9 cellular contexts compared by ENCODE assay signal in genomic region chr19:36116344-36116637, GRCh38. TPM values are rescaled to one million over a fixed set of nuclear protein-coding genes. Genes with fewer than 3 reads are reported as not detected.
A peak's percentile ranks its signal among the peaks of the same experiment; 100 is the strongest.
DNase-seq lines count a peak whose midpoint lies in the region; ATAC-seq, FAIRE-seq and TF ChIP-seq lines count a peak whose summit lies in the region.
"Had no signal": no experiment of that assay in that cellular context is flagged by ENCODE, and none has a peak within 500 bp of the region (broad histone marks: within the 10 kb centered on the region; RNA-seq: fewer than 3 reads in every experiment).

No MANE protein-coding gene starts in this region.

- peak overlapping the region; percentile 62 for H3K4me3 ChIP-seq in astrocyte (ENCODE audit: insufficient read depth, low read depth, low read length)
- peak overlapping the region; percentile 74 for H3K4me3 ChIP-seq in lower lobe of right lung

- H3K27me3 Mint-ChIP-seq in activated naive CD4-positive, alpha-beta T cell treated with anti-CD3 and anti-CD28 coated beads, Interleukin-2, amount 50 U/mL, for 24 hours: no peaks in the 10 kb centered on the region
- H3K27me3 Mint-ChIP-seq in astrocyte (ENCODE audit: low read depth, unreplicated experiment) (no peaks in the 10 kb centered on the region), type B pancreatic cell (peaks cover 3% of the 10 kb centered on the region)

- H3K4me1 Mint-ChIP-seq in activated naive CD4-positive, alpha-beta T cell treated with anti-CD3 and anti-CD28 coated beads, Interleukin-2, amount 50 U/mL, for 24 hours: peaks cover 42% of the 10 kb centered on the region
- peaks cover 11% of the 10 kb centered on the region for H3K4me1 Mint-ChIP-seq in astrocyte (ENCODE audit: low read depth, unreplicated experiment)
- H3K4me1 Mint-ChIP-seq in type B pancreatic cell (ENCODE audit: unreplicated experiment): peaks cover 28% of the 10 kb centered on the region

- no peaks in the 10 kb centered on the region for H3K9me3 ChIP-seq in astrocyte (ENCODE audit: insufficient read depth, low read depth, low read length)
- no peaks in the 10 kb centered on the region for H3K9me3 ChIP-seq in lower lobe of right lung

- peaks cover 7% of the 10 kb centered on the region for H3K36me3 ChIP-seq in astrocyte (ENCODE audit: insufficient read depth, low read length)
- peaks cover 65% of the 10 kb centered on the region for H3K36me3 ChIP-seq in lower lobe of right lung

- no peaks in the 10 kb centered on the region for H3K27me3 ChIP-seq in astrocyte (ENCODE audit: insufficient read depth, low read length)
- H3K27me3 ChIP-seq in lower lobe of right lung (ENCODE audit: low read depth): no peaks in the 10 kb centered on the region

- no peak overlapping the region for H3K27ac ChIP-seq in astrocyte (ENCODE audit: low read depth, low read length)
- peak overlapping the region; percentile 84 for H3K27ac ChIP-seq in lower lobe of right lung

- H2AFZ ChIP-seq in astrocyte (ENCODE audit: low read depth, low read length): peak overlapping the region; percentile 74

- FAIRE-seq in astrocyte (lab: Jason Lieb, UNC) (no peak), HTR-8/SVneo (lab: Jason Lieb, UNC) (no peak)

- peak overlapping the region; percentile 71 for H3K9ac ChIP-seq in astrocyte (ENCODE audit: low read length)

- H3K4me1 ChIP-seq in astrocyte (ENCODE audit: insufficient read depth, low read length) (peaks cover 12% of the 10 kb centered on the region), lower lobe of right lung (peaks cover 27% of the 10 kb centered on the region)

- peak overlapping the region; percentile 89 for H3K4me3 Mint-ChIP-seq in activated naive CD4-positive, alpha-beta T cell treated with anti-CD3 and anti-CD28 coated beads, Interleukin-2, amount 50 U/mL, for 24 hours
- H3K4me3 Mint-ChIP-seq in astrocyte (ENCODE audit: unreplicated experiment): peak overlapping the region; percentile 99
- peak overlapping the region; percentile 95 for H3K4me3 Mint-ChIP-seq in type B pancreatic cell

- peak overlapping the region; percentile 88 for H3K4me2 ChIP-seq in astrocyte (ENCODE audit: low read length)

- no peak overlapping the region for H3K27ac Mint-ChIP-seq in activated naive CD4-positive, alpha-beta T cell treated with anti-CD3 and anti-CD28 coated beads, Interleukin-2, amount 50 U/mL, for 24 hours
- H3K27ac Mint-ChIP-seq in astrocyte (ENCODE audit: unreplicated experiment): no peak overlapping the region
- peak overlapping the region; percentile 97 for H3K27ac Mint-ChIP-seq in type B pancreatic cell

- no peak for DNase-seq in activated naive CD4-positive, alpha-beta T cell treated with Interleukin-2 at 50 U/mL for 16 hours
- DNase-seq in astrocyte (ENCODE audit: low read depth) (no peak), lower lobe of right lung (no peak), type B pancreatic cell (ENCODE audit: extremely low spot score, unreplicated experiment) (no peak), HTR-8/SVneo (ENCODE audit: insufficient read length, low spot score) (no peak), GM03348 (ENCODE audit: low spot score) (no peak)

- no peaks in the 10 kb centered on the region for H3K9me3 Mint-ChIP-seq in activated naive CD4-positive, alpha-beta T cell treated with anti-CD3 and anti-CD28 coated beads, Interleukin-2, amount 50 U/mL, for 24 hours
- H3K9me3 Mint-ChIP-seq in astrocyte (ENCODE audit: unreplicated experiment) (no peaks in the 10 kb centered on the region), type B pancreatic cell (no peaks in the 10 kb centered on the region)

- intact Hi-C loops in lower lobe of right lung (cut with DNase I): no loop called here

- peaks cover 36% of the 10 kb centered on the region for H4K20me1 ChIP-seq in astrocyte (ENCODE audit: insufficient read depth, low read length)

- ATAC-seq in lower lobe of right lung: no peak
- no peak for ATAC-seq in GM21526 (IDR thresholded peaks at IDR 0.05; ENCODE audit: low FRiP score, unreplicated experiment)

- TF ChIP-seq CTCF in astrocyte (IDR thresholded peaks at IDR 0.05; ENCODE audit: insufficient read depth, low read depth, low read length): no peak
- TF ChIP-seq CTCF in lower lobe of right lung (IDR thresholded peaks at IDR 0.05): no peak
- TF ChIP-seq CTCF in type B pancreatic cell (conservative IDR thresholded peaks at IDR 0.05): no peak

- H3K79me2 ChIP-seq in astrocyte (ENCODE audit: insufficient read depth, low read length): peaks cover 40% of the 10 kb centered on the region

- H3K36me3 Mint-ChIP-seq in activated naive CD4-positive, alpha-beta T cell treated with anti-CD3 and anti-CD28 coated beads, Interleukin-2, amount 50 U/mL, for 24 hours: peaks cover 10% of the 10 kb centered on the region
- H3K36me3 Mint-ChIP-seq in astrocyte (ENCODE audit: low read depth, unreplicated experiment) (peaks cover 24% of the 10 kb centered on the region), type B pancreatic cell (peaks cover 13% of the 10 kb centered on the region)

RNA-seq across cellular contexts. Expression of gene TBCB, which starts 1.0 kb away (rescaled TPM):
- total RNA-seq in astrocyte (239 and 244 TPM in 2 replicates), lower lobe of right lung (90.2 TPM), type B pancreatic cell (ENCODE audit: low replicate concordance) (106 and 148 TPM in 2 replicates)

RNA-seq across cellular contexts. Expression of gene POLR2I, which starts 1.6 kb away (rescaled TPM):
- total RNA-seq in astrocyte (57.4 and 65.1 TPM in 2 replicates), lower lobe of right lung (38.7 TPM), type B pancreatic cell (ENCODE audit: low replicate concordance) (74.7 and 81.7 TPM in 2 replicates)

RNA-seq across cellular contexts. Expression of gene OVOL3, which starts 5.3 kb away (rescaled TPM):
- total RNA-seq in astrocyte (not detected in 2 replicates), lower lobe of right lung (not detected), type B pancreatic cell (ENCODE audit: low replicate concordance) (not detected in 2 replicates)
- total RNA-seq: liver had no signal

RNA-seq across cellular contexts. Expression of gene CAPNS1, which starts 23.6 kb away (rescaled TPM):
- total RNA-seq in astrocyte: 665 and 677 TPM in 2 replicates
- total RNA-seq in lower lobe of right lung: 584 TPM
- 426 and 510 TPM in 2 replicates for total RNA-seq in type B pancreatic cell (ENCODE audit: low replicate concordance)

RNA-seq across cellular contexts. Expression of gene COX7A1, which starts 36.0 kb away (rescaled TPM):
- 0.64 TPM in 1 of 2 replicates, not detected in the other for total RNA-seq in astrocyte
- 64.2 TPM for total RNA-seq in lower lobe of right lung
- total RNA-seq in type B pancreatic cell (ENCODE audit: low replicate concordance): not detected in 2 replicates
